ENCODE assay signal across 1 cellular context in the genomic region with DNA sequence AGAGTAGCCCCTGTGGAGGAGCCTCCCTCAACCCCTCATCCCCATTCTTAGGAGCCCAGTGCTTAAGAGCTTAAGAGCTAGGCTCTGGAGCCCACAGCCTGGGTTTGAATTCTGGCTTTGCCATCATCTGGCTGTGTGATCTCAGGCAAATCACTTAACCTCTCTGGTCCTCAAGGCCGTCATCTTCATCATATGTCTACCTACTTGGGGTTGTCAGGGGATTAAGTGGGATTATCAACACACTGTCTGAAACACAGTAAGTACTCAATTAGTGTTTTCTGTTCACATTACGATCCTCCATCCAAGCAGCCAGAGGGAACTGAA.
TF ChIP-seq lines count a peak whose summit lies in the region.

No MANE protein-coding gene starts in this region.

TF ChIP-seq in HCT116, 20 proteins besides CTCF, POLR2A, EP300 and RAD21 (continued from another document):
- TF ChIP-seq, protein P1, sequence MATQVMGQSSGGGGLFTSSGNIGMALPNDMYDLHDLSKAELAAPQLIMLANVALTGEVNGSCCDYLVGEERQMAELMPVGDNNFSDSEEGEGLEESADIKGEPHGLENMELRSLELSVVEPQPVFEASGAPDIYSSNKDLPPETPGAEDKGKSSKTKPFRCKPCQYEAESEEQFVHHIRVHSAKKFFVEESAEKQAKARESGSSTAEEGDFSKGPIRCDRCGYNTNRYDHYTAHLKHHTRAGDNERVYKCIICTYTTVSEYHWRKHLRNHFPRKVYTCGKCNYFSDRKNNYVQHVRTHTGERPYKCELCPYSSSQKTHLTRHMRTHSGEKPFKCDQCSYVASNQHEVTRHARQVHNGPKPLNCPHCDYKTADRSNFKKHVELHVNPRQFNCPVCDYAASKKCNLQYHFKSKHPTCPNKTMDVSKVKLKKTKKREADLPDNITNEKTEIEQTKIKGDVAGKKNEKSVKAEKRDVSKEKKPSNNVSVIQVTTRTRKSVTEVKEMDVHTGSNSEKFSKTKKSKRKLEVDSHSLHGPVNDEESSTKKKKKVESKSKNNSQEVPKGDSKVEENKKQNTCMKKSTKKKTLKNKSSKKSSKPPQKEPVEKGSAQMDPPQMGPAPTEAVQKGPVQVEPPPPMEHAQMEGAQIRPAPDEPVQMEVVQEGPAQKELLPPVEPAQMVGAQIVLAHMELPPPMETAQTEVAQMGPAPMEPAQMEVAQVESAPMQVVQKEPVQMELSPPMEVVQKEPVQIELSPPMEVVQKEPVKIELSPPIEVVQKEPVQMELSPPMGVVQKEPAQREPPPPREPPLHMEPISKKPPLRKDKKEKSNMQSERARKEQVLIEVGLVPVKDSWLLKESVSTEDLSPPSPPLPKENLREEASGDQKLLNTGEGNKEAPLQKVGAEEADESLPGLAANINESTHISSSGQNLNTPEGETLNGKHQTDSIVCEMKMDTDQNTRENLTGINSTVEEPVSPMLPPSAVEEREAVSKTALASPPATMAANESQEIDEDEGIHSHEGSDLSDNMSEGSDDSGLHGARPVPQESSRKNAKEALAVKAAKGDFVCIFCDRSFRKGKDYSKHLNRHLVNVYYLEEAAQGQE (IDR thresholded peaks at IDR 0.05; ENCODE audit: low read depth): no peak
- TF ChIP-seq ZFX (IDR thresholded peaks at IDR 0.05): no peak
- TF ChIP-seq ZNF274 (IDR thresholded peaks at IDR 0.05; ENCODE audit: low read depth, low read length): no peak
- no peak for TF ChIP-seq CBX3 (IDR thresholded peaks at IDR 0.05; ENCODE audit: low read depth)
